ENCODE assay signal across 17 cellular contexts in the genomic region with DNA sequence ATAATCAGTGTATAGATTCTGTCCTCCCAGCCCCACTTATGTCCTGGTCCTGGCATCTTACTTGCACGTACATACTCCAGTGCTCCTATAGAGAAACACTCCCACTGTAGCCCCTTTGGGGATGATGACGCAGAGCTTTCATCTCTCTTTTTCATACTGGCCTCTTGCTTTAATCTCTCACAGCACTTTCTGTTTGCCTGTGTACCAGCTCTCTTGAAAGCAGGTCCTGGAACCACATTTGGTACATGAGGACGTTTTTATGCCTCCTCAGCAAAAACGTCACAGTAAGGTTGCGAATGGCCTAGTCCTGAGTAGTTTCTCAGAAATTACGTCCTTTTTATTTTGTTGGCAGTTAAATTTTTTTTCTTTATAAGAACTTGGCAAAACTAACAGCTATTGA. TPM values are rescaled to one million over a fixed set of nuclear protein-coding genes. Genes with fewer than 3 reads are reported as not detected.
DNase-seq lines count a peak whose midpoint lies in the region; ATAC-seq, FAIRE-seq and TF ChIP-seq lines count a peak whose summit lies in the region.
"Had no signal": no experiment of that assay in that cellular context is flagged by ENCODE, and none has a peak within 500 bp of the region (broad histone marks: within the 10 kb centered on the region; RNA-seq: fewer than 3 reads in every experiment).

No MANE protein-coding gene starts in this region.

- H4K20me1 ChIP-seq in KMS-11 (ENCODE audit: insufficient read depth): no peaks in the 10 kb centered on the region
- H4K20me1 ChIP-seq in H1 (replicated peaks in 1 of 2; ENCODE audit: control insufficient read depth in 1 of 2, insufficient read depth in 2 of 2, low read length in 2 of 2): no peaks in the 10 kb centered on the region

- FAIRE-seq in H1 (lab: Jason Lieb, UNC): no peak
- FAIRE-seq: bronchial epithelial cell, islet of Langerhans had no signal

- TF ChIP-seq CTCF in KMS-11 (conservative IDR thresholded peaks at IDR 0.05; ENCODE audit: low read depth, low read length) (no peak), H1 (IDR thresholded peaks at IDR 0.05; ENCODE audit: control extremely low read depth in 1 of 3, insufficient read depth in 1 of 3, low read depth in 1 of 3, low read length in 3 of 3) (no peak)

- H3K23ac ChIP-seq in H1 (ENCODE audit: insufficient read length): no peak overlapping the region

- peak; percentile 56 to 66 for ATAC-seq in CD4-positive, CD25-positive, alpha-beta regulatory T cell (ENCODE audit: low read depth in 2 of 2)
- peak; percentile 69 to 70 for ATAC-seq in activated T-cell treated with anti-CD3 and anti-CD28 coated beads, Interleukin-2, amount 50 U/mL, for 72 hours (replicated peaks in 1 of 2)
- ATAC-seq in HG03432 (IDR thresholded peaks at IDR 0.05; ENCODE audit: unreplicated experiment): no peak

- H3K9me3 ChIP-seq in CD4-positive, CD25-positive, alpha-beta regulatory T cell (ENCODE audit: control insufficient read depth in 2 of 2, low read length in 2 of 2): no peaks in the 10 kb centered on the region
- no peaks in the 10 kb centered on the region for H3K9me3 ChIP-seq in H1 (ENCODE audit: insufficient read depth in 2 of 2, low read depth in 1 of 2, low read length in 1 of 2)
- H3K9me3 ChIP-seq: testis had no signal

- H3K36me3 Mint-ChIP-seq in CD4-positive, CD25-positive, alpha-beta regulatory T cell: peaks cover 30% of the 10 kb centered on the region
- H3K36me3 Mint-ChIP-seq in activated T-cell treated with anti-CD3 and anti-CD28 coated beads, Interleukin-2, amount 50 U/mL, for 72 hours (ENCODE audit: insufficient read depth in 2 of 2): peaks cover 4 to 5% of the 10 kb centered on the region in 2 donors

- 90% methylated on average over 6 of the region's 6 CpGs; no CpG with 5 or more reads in 1 of the 2 experiments for WGBS in H1 (ENCODE audit: extremely low coverage in 1 of 2, insufficient coverage in 1 of 2, insufficient read length in 1 of 2, insufficient replicate concordance in 2 of 2, low coverage in 1 of 2, low lambda C conversion rate in 2 of 2, missing lambda C conversion rate in 1 of 2), 2 experiments

- H3K79me2 ChIP-seq in KMS-11 (ENCODE audit: insufficient read depth, low read depth): no peaks in the 10 kb centered on the region
- H3K79me2 ChIP-seq in H1 (ENCODE audit: control insufficient read depth in 1 of 2, insufficient read depth in 2 of 2, low read length in 2 of 2): peaks cover 0 to 5% of the 10 kb centered on the region in 2 experiments; a peak in 1 of 4 replicates

- no peak overlapping the region for H4K8ac ChIP-seq in H1 (ENCODE audit: extremely low read depth, insufficient read depth, low read length)

- H2BK5ac ChIP-seq in H1 (ENCODE audit: low read depth, low read length): no peak overlapping the region

- POLR2A ChIA-PET in H1 (lab: Charles Lee; ENCODE audit: partially characterized antibody): no interaction called here

- H3K23me2 ChIP-seq in H1 (ENCODE audit: low read depth, low read length): no peaks in the 10 kb centered on the region

- TF ChIP-seq POLR2A in H1 (IDR thresholded peaks at IDR 0.05; ENCODE audit: control extremely low read depth in 1 of 2, low read depth in 2 of 2, low read length in 2 of 2): no peak

- H2BK20ac ChIP-seq in H1 (ENCODE audit: low read length): no peak overlapping the region

- no peak overlapping the region for H3K18ac ChIP-seq in H1 (ENCODE audit: extremely low read depth, low read length)

- H3K4ac ChIP-seq in H1 (replicated peaks; ENCODE audit: insufficient read length, low read depth, low read length): no peak overlapping the region

- H2BK15ac ChIP-seq in H1 (ENCODE audit: low read length): no peak overlapping the region

- H3K79me1 ChIP-seq in H1 (ENCODE audit: low read depth, low read length): no peaks in the 10 kb centered on the region

- H3K27me3 Mint-ChIP-seq in CD4-positive, CD25-positive, alpha-beta regulatory T cell: no peaks in the 10 kb centered on the region
- no peaks in the 10 kb centered on the region for H3K27me3 Mint-ChIP-seq in activated T-cell treated with anti-CD3 and anti-CD28 coated beads, Interleukin-2, amount 50 U/mL, for 72 hours (ENCODE audit: low read depth)

- peak overlapping the region; percentile 91 for H3K4me2 ChIP-seq in KMS-11
- H3K4me2 ChIP-seq in H1 (ENCODE audit: insufficient read depth in 1 of 2, low read depth in 2 of 2, low read length in 2 of 2): no peak overlapping the region

- H3K9ac ChIP-seq in KMS-11 (peak overlapping the region; percentile 56), H1 (replicated peaks in 1 of 4; ENCODE audit: extremely low read depth in 1 of 4, low read depth in 3 of 4, low read length in 3 of 4) (no peak overlapping the region)

- H3K4me1 ChIP-seq in CD4-positive, CD25-positive, alpha-beta regulatory T cell (ENCODE audit: control insufficient read depth, insufficient read depth, low read length, poor library complexity, severe bottlenecking): peaks cover 47% of the 10 kb centered on the region
- H3K4me1 ChIP-seq in KMS-11 (ENCODE audit: low read depth, poor library complexity, severe bottlenecking) (peaks cover 50% of the 10 kb centered on the region), H1 (replicated peaks in 1 of 4; ENCODE audit: control insufficient read depth in 3 of 4, insufficient read depth in 4 of 4, low read length in 3 of 4) (no peaks in the 10 kb centered on the region)
- H3K4me1 ChIP-seq: testis had no signal

- TF ChIP-seq RAD21 in H1 (IDR thresholded peaks at IDR 0.05 in 1 of 2, conservative IDR thresholded peaks at IDR 0.05 in 1 of 2; ENCODE audit: low read depth in 2 of 2, low read length in 2 of 2): no peak

- H3K27ac Mint-ChIP-seq in CD4-positive, CD25-positive, alpha-beta regulatory T cell: peak overlapping the region; percentile 95 to 96 (median 95)
- H3K27ac Mint-ChIP-seq in activated T-cell treated with anti-CD3 and anti-CD28 coated beads, Interleukin-2, amount 50 U/mL, for 72 hours: peak overlapping the region; percentile 44

- H3K27ac ChIP-seq in CD4-positive, CD25-positive, alpha-beta regulatory T cell (ENCODE audit: insufficient read depth, low read length, poor library complexity, severe bottlenecking): peak overlapping the region; percentile 77
- H3K27ac ChIP-seq in KMS-11 (peak overlapping the region; percentile 93), H1 (ENCODE audit: low read depth, low read length) (no peak overlapping the region)
- H3K27ac ChIP-seq: testis had no signal

- H3K36me3 ChIP-seq in CD4-positive, CD25-positive, alpha-beta regulatory T cell (ENCODE audit: control insufficient read depth, insufficient read depth, low read length): peaks cover 5% of the 10 kb centered on the region
- H3K36me3 ChIP-seq in KMS-11 (ENCODE audit: insufficient read depth) (no peaks in the 10 kb centered on the region), H1 (ENCODE audit: control insufficient read depth in 2 of 4, insufficient read depth in 4 of 4, low read length in 3 of 4) (no peaks in the 10 kb centered on the region)

- H3K4me3 ChIP-seq in CD4-positive, CD25-positive, alpha-beta regulatory T cell (ENCODE audit: low read depth, low read length): peak overlapping the region; percentile 51
- H3K4me3 ChIP-seq in KMS-11 (IDR thresholded peaks at IDR 0.05; ENCODE audit: insufficient read depth, low read depth, low read length) (no peak overlapping the region), H1 (ENCODE audit: extremely low read depth in 1 of 4, insufficient read depth in 2 of 4, low read depth in 3 of 4, low read length in 4 of 4) (no peak overlapping the region)
- H3K4me3 ChIP-seq: testis had no signal

- H3K56ac ChIP-seq in H1 (replicated peaks; ENCODE audit: insufficient read length, low read depth, low read length): no peak overlapping the region

- no peak overlapping the region for H4K91ac ChIP-seq in H1 (replicated peaks; ENCODE audit: insufficient read length, low read length)

- TF ChIP-seq EP300 in H1 (IDR thresholded peaks at IDR 0.05; ENCODE audit: borderline replicate concordance in 1 of 2, low read depth in 2 of 2, low read length in 2 of 2): no peak

- H3K4me3 Mint-ChIP-seq in CD4-positive, CD25-positive, alpha-beta regulatory T cell: peak overlapping the region; percentile 34 to 80 (median 54)
- peak overlapping the region; percentile 42 to 54 for H3K4me3 Mint-ChIP-seq in activated T-cell treated with anti-CD3 and anti-CD28 coated beads, Interleukin-2, amount 50 U/mL, for 72 hours
- H3K4me3 Mint-ChIP-seq: neural crest cell had no signal

- no peak overlapping the region for H2BK12ac ChIP-seq in H1 (ENCODE audit: low read depth, low read length)

- peaks cover 17 to 89% (median 57%) of the 10 kb centered on the region in 4 donors for H3K4me1 Mint-ChIP-seq in CD4-positive, CD25-positive, alpha-beta regulatory T cell
- peaks cover 59% of the 10 kb centered on the region for H3K4me1 Mint-ChIP-seq in activated T-cell treated with anti-CD3 and anti-CD28 coated beads, Interleukin-2, amount 50 U/mL, for 72 hours (ENCODE audit: low read depth)
- H3K4me1 Mint-ChIP-seq: neural crest cell had no signal

- H2BK120ac ChIP-seq in H1 (replicated peaks; ENCODE audit: low read depth, low read length): no peak overlapping the region

- CTCF ChIA-PET in H1 (lab: Charles Lee; ENCODE audit: partially characterized antibody): interaction anchor here (0.6 to 0.9 kb wide), 3 partner anchors 8 to 431 kb away, joined by 3 read pairs; no protein-coding TSS in a partner anchor

- H2AFZ ChIP-seq in KMS-11 (ENCODE audit: low read depth) (peak overlapping the region; percentile 51), H1 (ENCODE audit: low read length) (no peak overlapping the region)

- no peaks in the 10 kb centered on the region for H3K9me3 Mint-ChIP-seq in CD4-positive, CD25-positive, alpha-beta regulatory T cell
- H3K9me3 Mint-ChIP-seq in activated T-cell treated with anti-CD3 and anti-CD28 coated beads, Interleukin-2, amount 50 U/mL, for 72 hours: no peaks in the 10 kb centered on the region
- H3K9me3 Mint-ChIP-seq: neural crest cell had no signal

- H2AK5ac ChIP-seq in H1 (ENCODE audit: low read depth, low read length): no peak overlapping the region

- H3K14ac ChIP-seq in H1 (ENCODE audit: insufficient read length): no peak overlapping the region

- peak in 2 of 3 donors; percentile 47 to 81 for DNase-seq in CD4-positive, CD25-positive, alpha-beta regulatory T cell
- peak; percentile 19 to 37 for DNase-seq in activated T-cell treated with anti-CD3 and anti-CD28 coated beads, Interleukin-2, amount 50 U/mL, for 72 hours
- DNase-seq in H1 (ENCODE audit: low read depth in 1 of 2, low spot score in 2 of 2): no peak
- no peak for DNase-seq in iPS-NIHi7 (ENCODE audit: extremely low spot score)
- no peak for DNase-seq in activated effector memory CD4-positive, alpha-beta T cell treated with anti-CD3 and anti-CD28 coated beads, Interleukin-2, amount 50 U/mL, for 16 hours
- DNase-seq in SKM-1 (lab: John Stamatoyannopoulos, UW; ENCODE audit: unreplicated experiment): no peak
- DNase-seq: AML-193, GDM1, H7, mammary epithelial cell, NCI-H1436 treated with DMSO at 0.1 percent for 48 hours, testis had no signal

- H3K27me3 ChIP-seq in CD4-positive, CD25-positive, alpha-beta regulatory T cell (ENCODE audit: control insufficient read depth, insufficient read depth, low read length): no peaks in the 10 kb centered on the region
- H3K27me3 ChIP-seq in KMS-11 (ENCODE audit: insufficient read depth, low read depth) (no peaks in the 10 kb centered on the region), H1 (replicated peaks in 1 of 4; ENCODE audit: control insufficient read depth in 3 of 4, extremely low read depth in 1 of 4, insufficient read depth in 3 of 4, low read length in 3 of 4) (no peaks in the 10 kb centered on the region)
- H3K27me3 ChIP-seq: testis had no signal

- no peak overlapping the region for H4K5ac ChIP-seq in H1 (ENCODE audit: insufficient read length, low read depth, low read length)

RNA-seq across cellular contexts. Expression of a gene that starts 10.8 kb away (rescaled TPM):
- total RNA-seq in CD4-positive, CD25-positive, alpha-beta regulatory T cell: 66.4 TPM
- 10 to 100 TPM in 1 of 4 donors, 1 to 10 TPM in 3; 5.2 to 10.7 (median 6.6) TPM for polyA plus RNA-seq in CD4-positive, CD25-positive, alpha-beta regulatory T cell
- total RNA-seq in activated T-cell treated with anti-CD3 and anti-CD28 coated beads, Interleukin-2, amount 50 U/mL, for 72 hours: 10 to 100 TPM in 1 of 2 donors, 1 to 10 TPM in 1; 9.1 to 10.9 TPM
- 15.8 and 17.2 TPM in 2 replicates for total RNA-seq in H1 (2021; fragmentation: NEBNext Ultra II Directional; extraction: Animal tissue kit (Norgen Biotek cat#: 25700))
- polyA plus RNA-seq in H1 (2011; rRNA removed): 3.7 and 3.9 TPM in 2 replicates
- 8.4 TPM for polyA plus RNA-seq in H1 (2011; cell fraction: cytosol; rRNA removed)
- polyA plus RNA-seq in H1 (2011; cell fraction: nucleus; rRNA removed): 3.9 TPM
- polyA plus RNA-seq in H1 (2012, experiment 1 of 2): 9.7 to 11.5 TPM (median 10.4 TPM) in 4 replicates
- 0.51 TPM for polyA plus RNA-seq in H1 (2012, experiment 2 of 2)
- 5.8 TPM for polyA plus RNA-seq in H1 (2013, experiment 1 of 2)
- 6.3 TPM for polyA plus RNA-seq in H1 (2013, experiment 2 of 2)
- 5.7 and 9.1 TPM in 2 replicates for polyA minus RNA-seq in H1 (2011; rRNA and poly(A)+ RNA removed)
- polyA minus RNA-seq in H1 (2011; cell fraction: cytosol; rRNA and poly(A)+ RNA removed): 5.9 TPM
- 26.6 TPM for polyA minus RNA-seq in H1 (2011; cell fraction: nucleus; rRNA and poly(A)+ RNA removed)

Comparison
In these comparisons a context has a peak if more than half of its experiments do, and no peak if none do; other contexts are left out.
1. DNase-seq: peak in CD4-positive, CD25-positive, alpha-beta regulatory T cell (2 of 3) and activated T-cell treated with anti-CD3 and anti-CD28 coated beads, Interleukin-2, amount 50 U/mL, for 72 hours (2 of 2); none in H1 (0 of 2), iPS-NIHi7 (single experiment), activated effector memory CD4-positive, alpha-beta T cell treated with anti-CD3 and anti-CD28 coated beads, Interleukin-2, amount 50 U/mL, for 16 hours (single experiment) and SKM-1 (single experiment).